In the genomic region with DNA sequence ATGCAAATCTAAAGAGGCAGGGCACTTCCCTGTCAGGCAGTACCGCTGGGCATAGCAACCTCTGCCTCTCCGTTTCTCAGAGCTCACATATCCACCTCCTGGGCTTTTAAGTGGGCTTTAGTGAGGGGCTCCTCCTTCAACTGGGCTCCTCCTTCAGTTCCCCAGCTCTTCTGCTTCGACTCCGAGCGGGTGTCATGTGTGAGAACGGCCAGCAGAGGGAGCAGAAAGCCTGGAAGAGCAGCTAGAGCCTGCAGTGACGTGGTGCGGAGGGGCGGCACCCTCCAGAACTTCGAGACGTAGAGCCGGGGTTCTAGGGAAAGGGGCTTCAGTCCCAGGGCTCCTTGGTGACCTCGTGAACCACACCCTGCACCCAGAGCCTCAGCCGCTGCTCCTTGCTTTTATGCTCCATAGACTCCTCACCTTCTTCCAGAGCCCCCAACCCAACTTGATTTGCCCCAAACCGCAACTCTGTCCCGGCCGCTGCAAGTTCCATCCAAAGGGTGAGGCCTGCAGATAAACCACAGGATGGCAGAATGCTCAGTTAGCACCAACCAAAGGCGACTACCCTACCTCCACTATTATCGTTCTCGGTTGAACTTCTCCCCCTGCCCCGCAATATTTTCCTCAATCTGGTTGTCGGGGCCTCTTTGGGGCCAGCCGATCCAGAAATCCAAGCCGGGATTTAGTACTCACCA, we compare ENCODE assay signal across 1 cellular context.
TF ChIP-seq lines count a peak whose summit lies in the region.

No MANE protein-coding gene starts in this region.

TF ChIP-seq in K562, 482 proteins besides CTCF, POLR2A, EP300 and RAD21 (continued from another document and continues in another):
- TF ChIP-seq, protein P1, sequence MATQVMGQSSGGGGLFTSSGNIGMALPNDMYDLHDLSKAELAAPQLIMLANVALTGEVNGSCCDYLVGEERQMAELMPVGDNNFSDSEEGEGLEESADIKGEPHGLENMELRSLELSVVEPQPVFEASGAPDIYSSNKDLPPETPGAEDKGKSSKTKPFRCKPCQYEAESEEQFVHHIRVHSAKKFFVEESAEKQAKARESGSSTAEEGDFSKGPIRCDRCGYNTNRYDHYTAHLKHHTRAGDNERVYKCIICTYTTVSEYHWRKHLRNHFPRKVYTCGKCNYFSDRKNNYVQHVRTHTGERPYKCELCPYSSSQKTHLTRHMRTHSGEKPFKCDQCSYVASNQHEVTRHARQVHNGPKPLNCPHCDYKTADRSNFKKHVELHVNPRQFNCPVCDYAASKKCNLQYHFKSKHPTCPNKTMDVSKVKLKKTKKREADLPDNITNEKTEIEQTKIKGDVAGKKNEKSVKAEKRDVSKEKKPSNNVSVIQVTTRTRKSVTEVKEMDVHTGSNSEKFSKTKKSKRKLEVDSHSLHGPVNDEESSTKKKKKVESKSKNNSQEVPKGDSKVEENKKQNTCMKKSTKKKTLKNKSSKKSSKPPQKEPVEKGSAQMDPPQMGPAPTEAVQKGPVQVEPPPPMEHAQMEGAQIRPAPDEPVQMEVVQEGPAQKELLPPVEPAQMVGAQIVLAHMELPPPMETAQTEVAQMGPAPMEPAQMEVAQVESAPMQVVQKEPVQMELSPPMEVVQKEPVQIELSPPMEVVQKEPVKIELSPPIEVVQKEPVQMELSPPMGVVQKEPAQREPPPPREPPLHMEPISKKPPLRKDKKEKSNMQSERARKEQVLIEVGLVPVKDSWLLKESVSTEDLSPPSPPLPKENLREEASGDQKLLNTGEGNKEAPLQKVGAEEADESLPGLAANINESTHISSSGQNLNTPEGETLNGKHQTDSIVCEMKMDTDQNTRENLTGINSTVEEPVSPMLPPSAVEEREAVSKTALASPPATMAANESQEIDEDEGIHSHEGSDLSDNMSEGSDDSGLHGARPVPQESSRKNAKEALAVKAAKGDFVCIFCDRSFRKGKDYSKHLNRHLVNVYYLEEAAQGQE (CRISPR knock-in tag; IDR thresholded peaks at IDR 0.05; ENCODE audit: low read depth), result 0 out of 2 replicates have a peak, but pooled peaks have one; percentile 17
- TF ChIP-seq POLR2AphosphoS5 (IDR thresholded peaks at IDR 0.05; ENCODE audit: control insufficient read depth, insufficient read depth, low read depth, low read length), result no peak
- TF ChIP-seq GATAD2B (IDR thresholded peaks at IDR 0.05; ENCODE audit: borderline replicate concordance), result peak; percentile 33; the same call in 1 of the 2 replicates
- TF ChIP-seq, protein P2, sequence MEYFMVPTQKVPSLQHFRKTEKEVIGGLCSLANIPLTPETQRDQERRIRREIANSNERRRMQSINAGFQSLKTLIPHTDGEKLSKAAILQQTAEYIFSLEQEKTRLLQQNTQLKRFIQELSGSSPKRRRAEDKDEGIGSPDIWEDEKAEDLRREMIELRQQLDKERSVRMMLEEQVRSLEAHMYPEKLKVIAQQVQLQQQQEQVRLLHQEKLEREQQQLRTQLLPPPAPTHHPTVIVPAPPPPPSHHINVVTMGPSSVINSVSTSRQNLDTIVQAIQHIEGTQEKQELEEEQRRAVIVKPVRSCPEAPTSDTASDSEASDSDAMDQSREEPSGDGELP (CRISPR knock-in tag; IDR thresholded peaks at IDR 0.05; ENCODE audit: borderline replicate concordance), result peak; percentile 81; the same call in 1 of the 2 replicates
- TF ChIP-seq NR3C1 (CRISPR knock-in tag; IDR thresholded peaks at IDR 0.05), result no peak
- peak in 1 of 2 experiments; percentile 33; a peak in 1 of 4 replicates for TF ChIP-seq RCOR1 (IDR thresholded peaks at IDR 0.05; ENCODE audit: borderline replicate concordance in 1 of 2, low read depth in 2 of 2, low read length in 2 of 2)
- TF ChIP-seq ESRRA (IDR thresholded peaks at IDR 0.05; ENCODE audit: borderline replicate concordance, low read depth), result peak; percentile 56; the same call in 1 of the 2 replicates
- no peak for TF ChIP-seq HMG20B (CRISPR knock-in tag; IDR thresholded peaks at IDR 0.05)
- peak; percentile 56 for TF ChIP-seq POLR2G (IDR thresholded peaks at IDR 0.05; ENCODE audit: low read depth, low read length)
- TF ChIP-seq, protein P3, sequence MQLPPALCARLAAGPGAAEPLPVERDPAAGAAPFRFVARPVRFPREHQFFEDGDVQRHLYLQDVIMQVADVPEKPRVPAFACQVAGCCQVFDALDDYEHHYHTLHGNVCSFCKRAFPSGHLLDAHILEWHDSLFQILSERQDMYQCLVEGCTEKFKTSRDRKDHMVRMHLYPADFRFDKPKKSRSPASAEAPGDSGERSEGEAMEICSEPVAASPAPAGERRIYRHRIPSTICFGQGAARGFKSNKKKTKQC (CRISPR knock-in tag; IDR thresholded peaks at IDR 0.05), result peak; percentile 68; the same call in 1 of the 2 replicates
- TF ChIP-seq, protein P4, sequence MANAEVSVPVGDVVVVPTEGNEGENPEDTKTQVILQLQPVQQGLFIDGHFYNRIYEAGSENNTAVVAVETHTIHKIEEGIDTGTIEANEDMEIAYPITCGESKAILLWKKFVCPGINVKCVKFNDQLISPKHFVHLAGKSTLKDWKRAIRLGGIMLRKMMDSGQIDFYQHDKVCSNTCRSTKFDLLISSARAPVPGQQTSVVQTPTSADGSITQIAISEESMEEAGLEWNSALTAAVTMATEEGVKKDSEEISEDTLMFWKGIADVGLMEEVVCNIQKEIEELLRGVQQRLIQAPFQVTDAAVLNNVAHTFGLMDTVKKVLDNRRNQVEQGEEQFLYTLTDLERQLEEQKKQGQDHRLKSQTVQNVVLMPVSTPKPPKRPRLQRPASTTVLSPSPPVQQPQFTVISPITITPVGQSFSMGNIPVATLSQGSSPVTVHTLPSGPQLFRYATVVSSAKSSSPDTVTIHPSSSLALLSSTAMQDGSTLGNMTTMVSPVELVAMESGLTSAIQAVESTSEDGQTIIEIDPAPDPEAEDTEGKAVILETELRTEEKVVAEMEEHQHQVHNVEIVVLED (CRISPR knock-in tag; IDR thresholded peaks at IDR 0.05), result 0 out of 2 replicates have a peak, but pooled peaks have one; percentile 3
- peak; percentile 46; the same call in 1 of the 2 replicates for TF ChIP-seq MTA1 (IDR thresholded peaks at IDR 0.05; ENCODE audit: borderline replicate concordance)
- peak; percentile 33 for TF ChIP-seq TAF1 (IDR thresholded peaks at IDR 0.05; ENCODE audit: control insufficient read depth, extremely low read depth, insufficient read depth, low read length, severe bottlenecking)
- TF ChIP-seq ZNF143 (CRISPR knock-in tag; IDR thresholded peaks at IDR 0.05), result peak; percentile 45; the same call in 1 of the 2 replicates
- TF ChIP-seq, protein P5, sequence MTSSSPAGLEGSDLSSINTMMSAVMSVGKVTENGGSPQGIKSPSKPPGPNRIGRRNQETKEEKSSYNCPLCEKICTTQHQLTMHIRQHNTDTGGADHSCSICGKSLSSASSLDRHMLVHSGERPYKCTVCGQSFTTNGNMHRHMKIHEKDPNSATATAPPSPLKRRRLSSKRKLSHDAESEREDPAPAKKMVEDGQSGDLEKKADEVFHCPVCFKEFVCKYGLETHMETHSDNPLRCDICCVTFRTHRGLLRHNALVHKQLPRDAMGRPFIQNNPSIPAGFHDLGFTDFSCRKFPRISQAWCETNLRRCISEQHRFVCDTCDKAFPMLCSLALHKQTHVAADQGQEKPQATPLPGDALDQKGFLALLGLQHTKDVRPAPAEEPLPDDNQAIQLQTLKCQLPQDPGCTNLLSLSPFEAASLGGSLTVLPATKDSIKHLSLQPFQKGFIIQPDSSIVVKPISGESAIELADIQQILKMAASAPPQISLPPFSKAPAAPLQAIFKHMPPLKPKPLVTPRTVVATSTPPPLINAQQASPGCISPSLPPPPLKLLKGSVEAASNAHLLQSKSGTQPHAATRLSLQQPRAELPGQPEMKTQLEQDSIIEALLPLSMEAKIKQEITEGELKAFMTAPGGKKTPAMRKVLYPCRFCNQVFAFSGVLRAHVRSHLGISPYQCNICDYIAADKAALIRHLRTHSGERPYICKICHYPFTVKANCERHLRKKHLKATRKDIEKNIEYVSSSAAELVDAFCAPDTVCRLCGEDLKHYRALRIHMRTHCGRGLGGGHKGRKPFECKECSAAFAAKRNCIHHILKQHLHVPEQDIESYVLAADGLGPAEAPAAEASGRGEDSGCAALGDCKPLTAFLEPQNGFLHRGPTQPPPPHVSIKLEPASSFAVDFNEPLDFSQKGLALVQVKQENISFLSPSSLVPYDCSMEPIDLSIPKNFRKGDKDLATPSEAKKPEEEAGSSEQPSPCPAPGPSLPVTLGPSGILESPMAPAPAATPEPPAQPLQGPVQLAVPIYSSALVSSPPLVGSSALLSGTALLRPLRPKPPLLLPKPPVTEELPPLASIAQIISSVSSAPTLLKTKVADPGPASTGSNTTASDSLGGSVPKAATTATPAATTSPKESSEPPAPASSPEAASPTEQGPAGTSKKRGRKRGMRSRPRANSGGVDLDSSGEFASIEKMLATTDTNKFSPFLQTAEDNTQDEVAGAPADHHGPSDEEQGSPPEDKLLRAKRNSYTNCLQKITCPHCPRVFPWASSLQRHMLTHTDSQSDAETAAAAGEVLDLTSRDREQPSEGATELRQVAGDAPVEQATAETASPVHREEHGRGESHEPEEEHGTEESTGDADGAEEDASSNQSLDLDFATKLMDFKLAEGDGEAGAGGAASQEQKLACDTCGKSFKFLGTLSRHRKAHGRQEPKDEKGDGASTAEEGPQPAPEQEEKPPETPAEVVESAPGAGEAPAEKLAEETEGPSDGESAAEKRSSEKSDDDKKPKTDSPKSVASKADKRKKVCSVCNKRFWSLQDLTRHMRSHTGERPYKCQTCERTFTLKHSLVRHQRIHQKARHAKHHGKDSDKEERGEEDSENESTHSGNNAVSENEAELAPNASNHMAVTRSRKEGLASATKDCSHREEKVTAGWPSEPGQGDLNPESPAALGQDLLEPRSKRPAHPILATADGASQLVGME (CRISPR knock-in tag; IDR thresholded peaks at IDR 0.05), result 0 out of 2 replicates have a peak, but pooled peaks have one; percentile 59
- peak; percentile 67 for TF ChIP-seq JUND (IDR thresholded peaks at IDR 0.05; ENCODE audit: borderline replicate concordance, low read depth, low read length)
- peak; percentile 33; the same call in 1 of the 3 replicates for TF ChIP-seq JUND (tag; IDR thresholded peaks at IDR 0.05; ENCODE audit: borderline replicate concordance, low read depth, low read length)
- TF ChIP-seq, protein P6, sequence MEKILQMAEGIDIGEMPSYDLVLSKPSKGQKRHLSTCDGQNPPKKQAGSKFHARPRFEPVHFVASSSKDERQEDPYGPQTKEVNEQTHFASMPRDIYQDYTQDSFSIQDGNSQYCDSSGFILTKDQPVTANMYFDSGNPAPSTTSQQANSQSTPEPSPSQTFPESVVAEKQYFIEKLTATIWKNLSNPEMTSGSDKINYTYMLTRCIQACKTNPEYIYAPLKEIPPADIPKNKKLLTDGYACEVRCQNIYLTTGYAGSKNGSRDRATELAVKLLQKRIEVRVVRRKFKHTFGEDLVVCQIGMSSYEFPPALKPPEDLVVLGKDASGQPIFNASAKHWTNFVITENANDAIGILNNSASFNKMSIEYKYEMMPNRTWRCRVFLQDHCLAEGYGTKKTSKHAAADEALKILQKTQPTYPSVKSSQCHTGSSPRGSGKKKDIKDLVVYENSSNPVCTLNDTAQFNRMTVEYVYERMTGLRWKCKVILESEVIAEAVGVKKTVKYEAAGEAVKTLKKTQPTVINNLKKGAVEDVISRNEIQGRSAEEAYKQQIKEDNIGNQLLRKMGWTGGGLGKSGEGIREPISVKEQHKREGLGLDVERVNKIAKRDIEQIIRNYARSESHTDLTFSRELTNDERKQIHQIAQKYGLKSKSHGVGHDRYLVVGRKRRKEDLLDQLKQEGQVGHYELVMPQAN (IDR thresholded peaks at IDR 0.05; ENCODE audit: borderline replicate concordance), result 0 out of 2 replicates have a peak, but pooled peaks have one; percentile 40
- TF ChIP-seq ZBTB1 (CRISPR knock-in tag; IDR thresholded peaks at IDR 0.05; ENCODE audit: borderline replicate concordance, low read depth), result 0 out of 2 replicates have a peak, but pooled peaks have one; percentile 12
- TF ChIP-seq, protein P7, sequence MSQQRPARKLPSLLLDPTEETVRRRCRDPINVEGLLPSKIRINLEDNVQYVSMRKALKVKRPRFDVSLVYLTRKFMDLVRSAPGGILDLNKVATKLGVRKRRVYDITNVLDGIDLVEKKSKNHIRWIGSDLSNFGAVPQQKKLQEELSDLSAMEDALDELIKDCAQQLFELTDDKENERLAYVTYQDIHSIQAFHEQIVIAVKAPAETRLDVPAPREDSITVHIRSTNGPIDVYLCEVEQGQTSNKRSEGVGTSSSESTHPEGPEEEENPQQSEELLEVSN (IDR thresholded peaks at IDR 0.05; ENCODE audit: borderline replicate concordance in 1 of 2, extremely low read depth in 1 of 2, insufficient read depth in 1 of 2, insufficient read length in 1 of 2, low read depth in 1 of 2, low read length in 1 of 2, poor library complexity in 1 of 2, severe bottlenecking in 1 of 2), result peak in 1 of 2 experiments; percentile 12
- no peak for TF ChIP-seq NFXL1 (CRISPR knock-in tag; IDR thresholded peaks at IDR 0.05)
- TF ChIP-seq, protein P8, sequence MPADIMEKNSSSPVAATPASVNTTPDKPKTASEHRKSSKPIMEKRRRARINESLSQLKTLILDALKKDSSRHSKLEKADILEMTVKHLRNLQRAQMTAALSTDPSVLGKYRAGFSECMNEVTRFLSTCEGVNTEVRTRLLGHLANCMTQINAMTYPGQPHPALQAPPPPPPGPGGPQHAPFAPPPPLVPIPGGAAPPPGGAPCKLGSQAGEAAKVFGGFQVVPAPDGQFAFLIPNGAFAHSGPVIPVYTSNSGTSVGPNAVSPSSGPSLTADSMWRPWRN (IDR thresholded peaks at IDR 0.05; ENCODE audit: low read depth), result no peak
- TF ChIP-seq SP1 (CRISPR knock-in tag; IDR thresholded peaks at IDR 0.05), result peak; percentile 91
- TF ChIP-seq GABPB1 (CRISPR knock-in tag; IDR thresholded peaks at IDR 0.05), result peak; percentile 26; the same call in 1 of the 2 replicates
- TF ChIP-seq NFIX (CRISPR knock-in tag; IDR thresholded peaks at IDR 0.05; ENCODE audit: low read depth), result no peak
- peak; percentile 35; the same call in 1 of the 2 replicates for TF ChIP-seq ZNF121 (CRISPR knock-in tag; conservative IDR thresholded peaks at IDR 0.05)
- TF ChIP-seq MBD2 (IDR thresholded peaks at IDR 0.05; ENCODE audit: borderline replicate concordance, low read depth), result peak; percentile 39; the same call in 1 of the 2 replicates
- peak; percentile 39 to 46 for TF ChIP-seq NRF1 (conservative IDR thresholded peaks at IDR 0.05 in 1 of 2, IDR thresholded peaks at IDR 0.05 in 1 of 2)
- TF ChIP-seq, protein P9, sequence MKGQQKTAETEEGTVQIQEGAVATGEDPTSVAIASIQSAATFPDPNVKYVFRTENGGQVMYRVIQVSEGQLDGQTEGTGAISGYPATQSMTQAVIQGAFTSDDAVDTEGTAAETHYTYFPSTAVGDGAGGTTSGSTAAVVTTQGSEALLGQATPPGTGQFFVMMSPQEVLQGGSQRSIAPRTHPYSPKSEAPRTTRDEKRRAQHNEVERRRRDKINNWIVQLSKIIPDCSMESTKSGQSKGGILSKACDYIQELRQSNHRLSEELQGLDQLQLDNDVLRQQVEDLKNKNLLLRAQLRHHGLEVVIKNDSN (CRISPR knock-in tag; IDR thresholded peaks at IDR 0.05), result peak; percentile 57; the same call in 1 of the 2 replicates
- TF ChIP-seq TOE1 (IDR thresholded peaks at IDR 0.05; ENCODE audit: borderline replicate concordance), result peak; percentile 90
- TF ChIP-seq TOE1 (CRISPR knock-in tag; IDR thresholded peaks at IDR 0.05; ENCODE audit: borderline replicate concordance, low read depth), result no peak
- peak; percentile 63; the same call in 1 of the 2 replicates for TF ChIP-seq KLF13 (tag; IDR thresholded peaks at IDR 0.05; ENCODE audit: borderline replicate concordance, low read depth)
- TF ChIP-seq, protein P10, sequence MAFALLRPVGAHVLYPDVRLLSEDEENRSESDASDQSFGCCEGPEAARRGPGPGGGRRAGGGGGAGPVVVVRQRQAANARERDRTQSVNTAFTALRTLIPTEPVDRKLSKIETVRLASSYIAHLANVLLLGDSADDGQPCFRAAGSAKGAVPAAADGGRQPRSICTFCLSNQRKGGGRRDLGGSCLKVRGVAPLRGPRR (CRISPR knock-in tag; IDR thresholded peaks at IDR 0.05), result no peak
- TF ChIP-seq CTBP1 (IDR thresholded peaks at IDR 0.05; ENCODE audit: borderline replicate concordance), result peak; percentile 65
